Comparison of ENCODE assay signal across 23 cellular contexts in genomic region chr5:155665371-155665770, GRCh38.
"Had no signal": no experiment of that assay in that cellular context is flagged by ENCODE, and none has a peak within 500 bp of the region (broad histone marks: within the 10 kb centered on the region; RNA-seq: fewer than 3 reads in every experiment).

No MANE protein-coding gene starts in this region.

- H3K9me3 Mint-ChIP-seq: natural killer cell; neural crest cell; stimulated activated naive CD8-positive, alpha-beta T cell treated with anti-CD3 and anti-CD28 coated beads, Interleukin-15, amount 100 ng/mL, for 72 hours had no signal

- DNase-seq: dorsolateral prefrontal cortex; effector CD4-positive, alpha-beta T cell; hypothalamus; kidney; left colon; left ventricle myocardium superior; lower lobe of right lung; natural killer cell; pancreas; stimulated activated CD4-positive, alpha-beta T cell treated with anti-CD3 and anti-CD28 coated beads, Interleukin-12 subunit alpha, Interleukin-12 subunit beta, amount 100 ng/mL, for 4 hours; stimulated activated CD4-positive, alpha-beta T cell treated with anti-CD3 and anti-CD28 coated beads, Interleukin-1b, Interleukin-23, amount 100 ng/mL, for 48 hours; stimulated activated CD4-positive, alpha-beta T cell treated with anti-CD3 and anti-CD28 coated beads, Interleukin-4, amount 100 ng/mL, for 1 hour; stimulated activated CD8-positive, alpha-beta memory T cell treated with anti-CD3 and anti-CD28 coated beads, Interleukin-4, amount 100 ng/mL, for 48 hours; stimulated activated naive CD4-positive, alpha-beta T cell; stimulated activated naive CD8-positive, alpha-beta T cell treated with anti-CD3 and anti-CD28 coated beads, Interleukin-15, amount 100 ng/mL, for 72 hours; transverse colon had no signal

- H3K27ac ChIP-seq: dorsolateral prefrontal cortex, lower lobe of right lung, neutrophil, pancreas, suprapubic skin, transverse colon, vagina had no signal

- H3K4me1 ChIP-seq: lower lobe of right lung, pancreas, suprapubic skin, transverse colon, vagina had no signal

- H3K27ac Mint-ChIP-seq: natural killer cell; progenitor cell of endocrine pancreas; stimulated activated naive CD8-positive, alpha-beta T cell treated with anti-CD3 and anti-CD28 coated beads, Interleukin-15, amount 100 ng/mL, for 72 hours had no signal

- H3K4me3 ChIP-seq: dorsolateral prefrontal cortex, lower lobe of right lung, pancreas, smooth muscle cell, suprapubic skin, transverse colon, vagina had no signal

- ATAC-seq: left colon; left ventricle myocardium superior; lower lobe of right lung; natural killer cell; pancreas; sciatic nerve; stimulated activated naive CD8-positive, alpha-beta T cell treated with anti-CD3 and anti-CD28 coated beads, Interleukin-15, amount 100 ng/mL, for 72 hours had no signal

- H3K36me3 Mint-ChIP-seq: natural killer cell had no signal

- H3K4me1 Mint-ChIP-seq: natural killer cell; neural crest cell; stimulated activated naive CD8-positive, alpha-beta T cell treated with anti-CD3 and anti-CD28 coated beads, Interleukin-15, amount 100 ng/mL, for 72 hours had no signal

- H3K27me3 Mint-ChIP-seq: stimulated activated naive CD8-positive, alpha-beta T cell treated with anti-CD3 and anti-CD28 coated beads, Interleukin-15, amount 100 ng/mL, for 72 hours had no signal

- H3K4me2 ChIP-seq: smooth muscle cell had no signal

- H3K36me3 ChIP-seq: lower lobe of right lung, neutrophil, pancreas, suprapubic skin, transverse colon, vagina had no signal

- H3K4me3 Mint-ChIP-seq: natural killer cell; neural crest cell; stimulated activated naive CD8-positive, alpha-beta T cell treated with anti-CD3 and anti-CD28 coated beads, Interleukin-15, amount 100 ng/mL, for 72 hours had no signal

- H3K27me3 ChIP-seq: dorsolateral prefrontal cortex, neutrophil, pancreas, suprapubic skin, transverse colon, vagina had no signal
